Comparison of ENCODE assay signal across 9 cellular contexts in the genomic region with DNA sequence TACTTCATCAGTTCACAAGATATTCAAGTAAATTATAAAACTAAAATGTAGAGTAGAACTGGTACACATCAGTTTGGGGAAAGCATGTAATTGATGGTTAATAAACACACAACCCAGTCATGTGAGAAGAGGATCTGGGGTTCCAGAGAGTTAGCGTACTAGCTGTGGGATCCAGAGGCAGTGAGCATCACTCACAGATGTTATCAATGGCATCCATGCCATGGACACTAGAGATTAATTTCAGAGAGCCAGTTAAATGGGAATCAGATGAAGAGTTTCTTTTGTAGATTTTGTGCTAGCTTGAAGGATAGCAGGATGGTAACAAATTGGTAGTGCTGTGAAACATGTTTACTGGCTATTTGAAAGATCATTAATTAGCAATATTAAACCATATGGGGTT. TPM values are rescaled to one million over a fixed set of nuclear protein-coding genes. Genes with fewer than 3 reads are reported as not detected.
"Had no signal": no experiment of that assay in that cellular context is flagged by ENCODE, and none has a peak within 500 bp of the region (broad histone marks: within the 10 kb centered on the region; RNA-seq: fewer than 3 reads in every experiment).

No MANE protein-coding gene starts in this region.

- H3K27ac ChIP-seq: HL-60 had no signal

- FAIRE-seq: H1, H54, HepG2, K562 had no signal

- ATAC-seq: GM23338, HepG2, K562 had no signal

- DNase-seq: H9, HCEC 1CT, KG1 had no signal

- H3K4me2 ChIP-seq: GM23338 had no signal

- H3K4me3 ChIP-seq: GM23338, K562 had no signal

RNA-seq across cellular contexts. Expression of gene CCDC68, which starts 21.8 kb away (rescaled TPM):
- total RNA-seq: H9 had no signal
